In the genomic region with DNA sequence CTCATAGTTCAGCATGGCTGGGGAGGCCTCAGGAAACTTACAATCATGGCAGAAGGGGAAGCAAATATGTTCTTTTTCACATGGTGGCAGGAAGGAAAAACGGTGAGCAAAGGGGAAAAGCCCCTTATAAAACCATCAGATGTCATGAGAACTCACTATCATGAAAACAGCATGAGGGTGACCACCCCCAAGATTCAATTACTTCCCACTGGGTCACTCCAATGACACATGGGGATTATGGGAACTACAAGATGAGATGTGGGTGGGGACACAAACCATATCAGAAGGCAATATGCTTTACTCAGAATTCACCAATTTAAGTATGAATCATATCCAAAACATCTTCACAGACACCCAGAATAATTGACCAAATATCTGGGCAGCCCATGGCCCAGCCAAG, we compare ENCODE assay signal across 23 cellular contexts. TPM values are rescaled to one million over a fixed set of nuclear protein-coding genes. Genes with fewer than 3 reads are reported as not detected.
A peak's percentile ranks its signal among the peaks of the same experiment; 100 is the strongest.
DNase-seq lines count a peak whose midpoint lies in the region; ATAC-seq lines count a peak whose summit lies in the region.
"Had no signal": no experiment of that assay in that cellular context is flagged by ENCODE, and none has a peak within 500 bp of the region (broad histone marks: within the 10 kb centered on the region; RNA-seq: fewer than 3 reads in every experiment).

No MANE protein-coding gene starts in this region.

- H3K36me3 Mint-ChIP-seq in activated naive CD8-positive, alpha-beta T cell: peaks cover 2% of the 10 kb centered on the region
- H3K36me3 Mint-ChIP-seq in activated naive CD8-positive, alpha-beta T cell treated with anti-CD3 and anti-CD28 coated beads for 36 hours: peaks cover 19% of the 10 kb centered on the region
- peaks cover 27% of the 10 kb centered on the region for H3K36me3 Mint-ChIP-seq in activated T-helper 17 cell treated with anti-CD3 and anti-CD28 coated beads, Interleukin-2, amount 50 U/mL, for 72 hours (ENCODE audit: low read depth)
- peaks cover 21% of the 10 kb centered on the region for H3K36me3 Mint-ChIP-seq in stimulated activated effector memory CD8-positive, alpha-beta T cell treated with anti-CD3 and anti-CD28 coated beads, Interleukin-12 subunit alpha, Interleukin-12 subunit beta, amount 100 ng/mL, for 72 hours

- peak; percentile 87 for ATAC-seq in activated T-helper 17 cell treated with anti-CD3 and anti-CD28 coated beads, Interleukin-2, amount 50 U/mL, for 72 hours (replicated peaks)
- ATAC-seq in stimulated activated effector memory CD8-positive, alpha-beta T cell treated with anti-CD3 and anti-CD28 coated beads, Interleukin-12 subunit alpha, Interleukin-12 subunit beta, amount 100 ng/mL, for 72 hours: no peak
- ATAC-seq: GM12878 had no signal

- H3K27me3 Mint-ChIP-seq in activated naive CD8-positive, alpha-beta T cell: no peaks in the 10 kb centered on the region
- no peaks in the 10 kb centered on the region for H3K27me3 Mint-ChIP-seq in activated naive CD8-positive, alpha-beta T cell treated with anti-CD3 and anti-CD28 coated beads for 36 hours
- H3K27me3 Mint-ChIP-seq in activated T-helper 17 cell treated with anti-CD3 and anti-CD28 coated beads, Interleukin-2, amount 50 U/mL, for 72 hours: no peaks in the 10 kb centered on the region
- H3K27me3 Mint-ChIP-seq: CD4-positive, alpha-beta memory T cell; CD4-positive, CD25-positive, alpha-beta regulatory T cell; CD8-positive, alpha-beta memory T cell had no signal

- DNase-seq in activated naive CD8-positive, alpha-beta T cell treated with anti-CD3 and anti-CD28 coated beads for 36 hours: no peak
- DNase-seq in stimulated activated effector memory CD8-positive, alpha-beta T cell treated with anti-CD3 and anti-CD28 coated beads, Interleukin-12 subunit alpha, Interleukin-12 subunit beta, amount 100 ng/mL, for 72 hours (ENCODE audit: low spot score in 2 of 2): no peak
- DNase-seq in H4 (ENCODE audit: low spot score) (no peak), RPMI8226 (no peak)
- DNase-seq: 8988T; ACHN; BE2C; C1 segment of cervical spinal cord; CD4-positive, alpha-beta memory T cell; CD4-positive, CD25-positive, alpha-beta regulatory T cell; CD8-positive, alpha-beta memory T cell; COR-L47; DMS 273 treated with DMSO at 0.1 percent for 48 hours; DMS153; DMS53; DMS79; DND-41; EL; GDM1 had no signal

- no peak overlapping the region for H3K4me3 Mint-ChIP-seq in activated naive CD8-positive, alpha-beta T cell
- no peak overlapping the region for H3K4me3 Mint-ChIP-seq in activated naive CD8-positive, alpha-beta T cell treated with anti-CD3 and anti-CD28 coated beads for 36 hours
- H3K4me3 Mint-ChIP-seq in activated T-helper 17 cell treated with anti-CD3 and anti-CD28 coated beads, Interleukin-2, amount 50 U/mL, for 72 hours: peak overlapping the region; percentile 2
- no peak overlapping the region for H3K4me3 Mint-ChIP-seq in stimulated activated effector memory CD8-positive, alpha-beta T cell treated with anti-CD3 and anti-CD28 coated beads, Interleukin-12 subunit alpha, Interleukin-12 subunit beta, amount 100 ng/mL, for 72 hours
- H3K4me3 Mint-ChIP-seq: CD14-positive monocyte; CD4-positive, alpha-beta memory T cell; CD4-positive, CD25-positive, alpha-beta regulatory T cell; CD8-positive, alpha-beta memory T cell had no signal

- H3K4me1 Mint-ChIP-seq in activated naive CD8-positive, alpha-beta T cell (ENCODE audit: low read depth): peaks cover 3% of the 10 kb centered on the region
- H3K4me1 Mint-ChIP-seq in activated naive CD8-positive, alpha-beta T cell treated with anti-CD3 and anti-CD28 coated beads for 36 hours: peaks cover 3% of the 10 kb centered on the region
- H3K4me1 Mint-ChIP-seq in activated T-helper 17 cell treated with anti-CD3 and anti-CD28 coated beads, Interleukin-2, amount 50 U/mL, for 72 hours: peaks cover 6% of the 10 kb centered on the region
- peaks cover 13% of the 10 kb centered on the region for H3K4me1 Mint-ChIP-seq in stimulated activated effector memory CD8-positive, alpha-beta T cell treated with anti-CD3 and anti-CD28 coated beads, Interleukin-12 subunit alpha, Interleukin-12 subunit beta, amount 100 ng/mL, for 72 hours
- H3K4me1 Mint-ChIP-seq: CD14-positive monocyte had no signal

- peaks cover 4% of the 10 kb centered on the region for H3K9me3 Mint-ChIP-seq in activated naive CD8-positive, alpha-beta T cell (ENCODE audit: low read depth)
- H3K9me3 Mint-ChIP-seq in activated naive CD8-positive, alpha-beta T cell treated with anti-CD3 and anti-CD28 coated beads for 36 hours: peaks cover 5% of the 10 kb centered on the region
- no peaks in the 10 kb centered on the region for H3K9me3 Mint-ChIP-seq in activated T-helper 17 cell treated with anti-CD3 and anti-CD28 coated beads, Interleukin-2, amount 50 U/mL, for 72 hours
- no peaks in the 10 kb centered on the region for H3K9me3 Mint-ChIP-seq in stimulated activated effector memory CD8-positive, alpha-beta T cell treated with anti-CD3 and anti-CD28 coated beads, Interleukin-12 subunit alpha, Interleukin-12 subunit beta, amount 100 ng/mL, for 72 hours
- H3K9me3 Mint-ChIP-seq: CD8-positive, alpha-beta memory T cell had no signal

- peak overlapping the region; percentile 5 for H3K27ac Mint-ChIP-seq in activated naive CD8-positive, alpha-beta T cell
- H3K27ac Mint-ChIP-seq in activated naive CD8-positive, alpha-beta T cell treated with anti-CD3 and anti-CD28 coated beads for 36 hours: no peak overlapping the region
- H3K27ac Mint-ChIP-seq in activated T-helper 17 cell treated with anti-CD3 and anti-CD28 coated beads, Interleukin-2, amount 50 U/mL, for 72 hours: peak overlapping the region; percentile 62
- peak overlapping the region; percentile 14 for H3K27ac Mint-ChIP-seq in stimulated activated effector memory CD8-positive, alpha-beta T cell treated with anti-CD3 and anti-CD28 coated beads, Interleukin-12 subunit alpha, Interleukin-12 subunit beta, amount 100 ng/mL, for 72 hours

RNA-seq across cellular contexts. Expression of a gene that starts 19.7 kb away (rescaled TPM):
- 10 to 100 TPM; 65.6 to 67.7 TPM for total RNA-seq in activated naive CD8-positive, alpha-beta T cell treated with anti-CD3 and anti-CD28 coated beads for 36 hours
- 100 to 1,000 TPM in 1 of 2 donors, 10 to 100 TPM in 1; 80.0 to 127 TPM for total RNA-seq in activated T-helper 17 cell treated with anti-CD3 and anti-CD28 coated beads, Interleukin-2, amount 50 U/mL, for 72 hours
- total RNA-seq in H4 (2014; rRNA removed; shearing (Covaris generic)): 101 and 118 TPM in 2 replicates
